8 cellular contexts compared by ENCODE assay signal in the genomic region with DNA sequence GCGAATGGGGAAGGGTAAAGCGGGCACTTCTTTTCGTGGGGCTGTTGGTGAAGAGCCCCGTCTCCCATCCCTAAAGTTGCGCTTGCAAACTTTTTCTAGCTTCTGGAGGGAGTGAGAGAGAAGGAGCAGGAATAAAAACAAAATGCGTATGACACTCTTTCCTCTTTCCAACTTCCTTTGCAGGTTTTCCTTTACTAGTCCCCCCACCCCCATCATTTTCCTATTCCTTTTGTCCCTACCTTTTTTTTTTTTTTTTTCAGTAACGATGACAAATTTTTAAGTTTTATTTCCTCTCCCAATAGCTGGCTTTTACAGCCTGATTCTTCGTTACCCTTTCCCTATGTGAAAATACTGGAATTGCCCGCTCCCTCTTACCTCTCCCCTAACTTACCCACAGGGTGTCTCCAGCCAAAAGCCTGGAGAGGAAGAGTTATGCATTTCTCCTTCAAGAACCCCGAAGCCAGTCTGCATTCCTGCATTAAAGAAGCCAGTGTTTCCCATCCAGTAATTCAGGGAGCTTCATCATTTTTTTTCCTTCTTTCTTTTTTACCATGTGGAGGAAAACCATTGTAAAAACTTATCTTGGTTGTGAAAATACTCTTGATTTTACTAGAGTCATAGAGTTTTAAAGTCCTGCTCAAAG. TPM values are rescaled to one million over a fixed set of nuclear protein-coding genes. Genes with fewer than 3 reads are reported as not detected.
DNase-seq lines count a peak whose midpoint lies in the region; ATAC-seq and TF ChIP-seq lines count a peak whose summit lies in the region.

No MANE protein-coding gene starts in this region.

- H3K4me3 ChIP-seq in iPS-15b (ENCODE audit: low read depth, low read length), result peak overlapping the region; percentile 78
- peak overlapping the region; percentile 37 to 61 (median 50) for H3K4me3 ChIP-seq in skin epidermis

- peaks cover 6% of the 10 kb centered on the region for H3K4me1 ChIP-seq in iPS-15b (ENCODE audit: control insufficient read depth, insufficient read depth, low read length)

- peak overlapping the region; percentile 62 for H3K9ac ChIP-seq in iPS-15b (ENCODE audit: low read depth, low read length)

- H3K36me3 ChIP-seq in iPS-15b (ENCODE audit: control insufficient read depth, insufficient read depth, low read length), result no peaks in the 10 kb centered on the region

- TF ChIP-seq CTCF in HFFc6 (IDR thresholded peaks at IDR 0.05), result no peak
- TF ChIP-seq CTCF in GM13977 (IDR thresholded peaks at IDR 0.05; ENCODE audit: extremely low read depth, insufficient read depth, missing control alignments), result no peak

- no peak for DNase-seq in HFFc6
- DNase-seq in activated naive CD8-positive, alpha-beta T cell treated with anti-CD3 and anti-CD28 coated beads, Interleukin-2, amount 10 ng/mL, durations not matched to agents 7 days and 5 days, result no peak
- DNase-seq in dermis blood vessel endothelial cell, result no peak
- DNase-seq in GM13977 (ENCODE audit: low spot score), result no peak
- DNase-seq in NCI-H774 (lab: John Stamatoyannopoulos, UW), result no peak

- peaks cover 20% of the 10 kb centered on the region for H3K27me3 ChIP-seq in iPS-15b (ENCODE audit: control insufficient read depth, insufficient read depth, low read length)

- H3K4me1 Mint-ChIP-seq in HFFc6 (ENCODE audit: low read depth), result peaks cover 39% of the 10 kb centered on the region
- H3K4me1 Mint-ChIP-seq in activated naive CD8-positive, alpha-beta T cell treated with anti-CD3 and anti-CD28 coated beads, Interleukin-2, amount 10 ng/mL, durations not matched to agents 7 days and 5 days, result peaks cover 9% of the 10 kb centered on the region

- in situ Hi-C loops in GM13977 (cut with MboI; ENCODE audit: low pct_unique_long_range_greater_than_20kb, low sequenced_read_pairs, unreplicated experiment), result no loop called here

- H3K27ac ChIP-seq in skin epidermis, result peak overlapping the region in 20 of 21 experiments; percentile 53 to 88 (median 75)

- ATAC-seq in activated naive CD8-positive, alpha-beta T cell treated with anti-CD3 and anti-CD28 coated beads, Interleukin-2, amount 10 ng/mL, durations not matched to agents 7 days and 5 days (ENCODE audit: low read depth), result no peak
- ATAC-seq in GM18517 (IDR thresholded peaks at IDR 0.05; ENCODE audit: unreplicated experiment), result no peak

- peaks cover 32% of the 10 kb centered on the region for H3K36me3 Mint-ChIP-seq in HFFc6 (ENCODE audit: low read depth)
- no peaks in the 10 kb centered on the region for H3K36me3 Mint-ChIP-seq in activated naive CD8-positive, alpha-beta T cell treated with anti-CD3 and anti-CD28 coated beads, Interleukin-2, amount 10 ng/mL, durations not matched to agents 7 days and 5 days

- POLR2A ChIA-PET in activated naive CD8-positive, alpha-beta T cell treated with anti-CD3 and anti-CD28 coated beads, Interleukin-2, amount 10 ng/mL, durations not matched to agents 7 days and 5 days (lab: Charles Lee), result no interaction called here

- peaks cover 2% of the 10 kb centered on the region; the same call in 1 of the 2 replicates for H3K27me3 Mint-ChIP-seq in HFFc6 (ENCODE audit: insufficient read depth)
- peaks cover 53% of the 10 kb centered on the region for H3K27me3 Mint-ChIP-seq in activated naive CD8-positive, alpha-beta T cell treated with anti-CD3 and anti-CD28 coated beads, Interleukin-2, amount 10 ng/mL, durations not matched to agents 7 days and 5 days

- H3K9me3 ChIP-seq in iPS-15b (ENCODE audit: control insufficient read depth, insufficient read depth, low read length), result no peaks in the 10 kb centered on the region

- peak overlapping the region; percentile 92 for H3K4me3 Mint-ChIP-seq in HFFc6
- peak overlapping the region; percentile 75 for H3K4me3 Mint-ChIP-seq in activated naive CD8-positive, alpha-beta T cell treated with anti-CD3 and anti-CD28 coated beads, Interleukin-2, amount 10 ng/mL, durations not matched to agents 7 days and 5 days

- peaks cover 7% of the 10 kb centered on the region; the same call in 1 of the 2 replicates for H3K9me3 Mint-ChIP-seq in HFFc6
- H3K9me3 Mint-ChIP-seq in activated naive CD8-positive, alpha-beta T cell treated with anti-CD3 and anti-CD28 coated beads, Interleukin-2, amount 10 ng/mL, durations not matched to agents 7 days and 5 days, result no peaks in the 10 kb centered on the region

- peak overlapping the region; percentile 94 for H3K27ac Mint-ChIP-seq in HFFc6
- H3K27ac Mint-ChIP-seq in activated naive CD8-positive, alpha-beta T cell treated with anti-CD3 and anti-CD28 coated beads, Interleukin-2, amount 10 ng/mL, durations not matched to agents 7 days and 5 days, result no peak overlapping the region

RNA-seq across cellular contexts. Expression of a gene that starts 0.6 kb away (rescaled TPM):
- total RNA-seq in HFFc6 (2021; fragmentation: NEBNext Ultra II Directional; extraction: Animal tissue kit (Norgen Biotek cat#: 25700)), result 10 to 100 TPM; 33.4 to 40.6 (median 36.1) TPM
- total RNA-seq in activated naive CD8-positive, alpha-beta T cell treated with anti-CD3 and anti-CD28 coated beads, Interleukin-2, amount 10 ng/mL, durations not matched to agents 7 days and 5 days, result under 1 TPM in 1 of 2 experiments, not detected in 1; 0.23 TPM
- 26.2 and 26.8 TPM in 2 replicates for total RNA-seq in dermis blood vessel endothelial cell

Comparison
In these comparisons a context has a peak if more than half of its experiments do, and no peak if none do; other contexts are left out.
1. RNA of a gene that starts 0.6 kb away (total RNA-seq): 33.4 to 40.6 TPM in HFFc6 and 26.2 to 26.8 TPM in dermis blood vessel endothelial cell; 0.23 TPM in activated naive CD8-positive, alpha-beta T cell treated with anti-CD3 and anti-CD28 coated beads, Interleukin-2, amount 10 ng/mL, durations not matched to agents 7 days and 5 days; every median in the first group is over 10 times any median in the second.